ENCODE assay signal across 8 cellular contexts in the genomic region with DNA sequence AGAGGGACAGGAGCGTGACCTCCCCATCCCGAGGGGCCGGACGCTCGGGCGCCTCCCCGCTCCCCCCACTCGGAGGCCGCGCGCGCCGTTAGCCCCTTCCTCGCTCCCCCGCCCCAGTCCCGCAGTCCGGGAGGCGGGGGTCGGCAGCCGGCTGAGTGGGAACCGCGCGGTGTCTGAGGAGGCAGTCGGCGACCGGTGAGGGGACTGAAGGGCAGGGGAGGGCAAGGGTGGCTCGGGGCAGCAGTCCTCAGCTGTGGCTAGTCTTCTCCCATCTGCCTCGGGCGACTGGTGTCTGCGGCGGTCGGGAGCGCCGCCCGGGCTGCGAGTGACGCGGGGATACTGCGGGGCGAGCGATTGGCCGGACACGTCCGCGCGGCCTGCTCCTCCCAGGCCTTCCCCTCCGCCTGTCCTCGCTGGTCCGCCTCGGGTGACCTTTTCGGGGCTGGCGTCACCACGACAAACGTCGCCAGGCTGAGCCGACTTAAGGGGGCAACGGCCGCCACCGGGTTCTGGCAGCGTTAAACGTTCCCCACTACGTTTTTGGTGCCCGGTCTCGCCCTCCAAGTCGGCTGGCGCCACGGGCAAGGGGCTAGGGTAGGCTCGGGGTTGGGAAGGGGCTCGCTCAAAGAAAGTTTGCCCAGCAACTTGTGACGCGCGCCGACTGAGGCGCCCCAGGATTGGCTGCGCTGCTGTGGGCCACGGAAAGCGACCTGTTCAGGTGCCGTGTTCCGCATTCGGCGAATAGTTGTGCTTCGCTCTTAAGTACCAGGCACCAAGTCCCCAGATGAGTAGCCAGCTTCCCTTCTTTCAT. TPM values are rescaled to one million over a fixed set of nuclear protein-coding genes. Genes with fewer than 3 reads are reported as not detected.
DNase-seq lines count a peak whose midpoint lies in the region; ATAC-seq and TF ChIP-seq lines count a peak whose summit lies in the region.

No MANE protein-coding gene starts in this region.

- H3K36me3 ChIP-seq in MM.1S (replicated peaks; ENCODE audit: insufficient read depth, low read length) (no peaks in the 10 kb centered on the region), osteoblast (ENCODE audit: insufficient read depth, low read length) (no peaks in the 10 kb centered on the region), thoracic aorta (no peaks in the 10 kb centered on the region)

- H3K4me2 ChIP-seq in MM.1S (ENCODE audit: low read depth, low read length), result peak overlapping the region; percentile 86
- H3K4me2 ChIP-seq in osteoblast (ENCODE audit: insufficient read depth, low read length), result peak overlapping the region; percentile 91

- H4K20me1 ChIP-seq in MM.1S (ENCODE audit: insufficient read depth, low read length) (no peaks in the 10 kb centered on the region), osteoblast (ENCODE audit: insufficient read depth, low read length) (no peaks in the 10 kb centered on the region)

- H3K79me2 ChIP-seq in MM.1S (ENCODE audit: low read length) (peaks cover 45% of the 10 kb centered on the region), osteoblast (ENCODE audit: insufficient read depth, low read length) (peaks cover 26% of the 10 kb centered on the region)

- TF ChIP-seq CTCF in MM.1S (IDR thresholded peaks at IDR 0.05; ENCODE audit: low read length) (no peak), osteoblast (IDR thresholded peaks at IDR 0.05; ENCODE audit: extremely low read depth, low read depth, low read length) (no peak), thoracic aorta (IDR thresholded peaks at IDR 0.05) (no peak)

- peak; percentile 57 for ATAC-seq in thoracic aorta (ENCODE audit: insufficient number of reproducible peaks, low FRiP score, low read depth)

- no peak overlapping the region for H3K4me3 Mint-ChIP-seq in activated naive CD4-positive, alpha-beta T cell treated with anti-CD3 and anti-CD28 coated beads, Interleukin-2, amount 50 U/mL, for 24 hours

- H2AFZ ChIP-seq in MM.1S (ENCODE audit: low read length) (peak overlapping the region; percentile 70), osteoblast (ENCODE audit: low read length) (peak overlapping the region; percentile 89)

- peaks cover 8% of the 10 kb centered on the region for H3F3A ChIP-seq in MM.1S (ENCODE audit: insufficient read depth, low read length)

- H3K27ac ChIP-seq in MM.1S (ENCODE audit: low read length), result peak overlapping the region; percentile 98
- peak overlapping the region; percentile 99 for H3K27ac ChIP-seq in osteoblast (ENCODE audit: low read depth, low read length)
- peak overlapping the region; percentile 100 for H3K27ac ChIP-seq in thoracic aorta

- H3K4me1 Mint-ChIP-seq in activated naive CD4-positive, alpha-beta T cell treated with anti-CD3 and anti-CD28 coated beads, Interleukin-2, amount 50 U/mL, for 24 hours, result peaks cover 35% of the 10 kb centered on the region

- H3K4me1 ChIP-seq in MM.1S (ENCODE audit: low read length) (no peaks in the 10 kb centered on the region), osteoblast (ENCODE audit: insufficient read depth, low read length) (peaks cover 34% of the 10 kb centered on the region), thoracic aorta (ENCODE audit: control insufficient read depth in 1 of 2, low read depth in 2 of 2) (peaks cover 13 to 37% of the 10 kb centered on the region in 2 donors)

- no peaks in the 10 kb centered on the region for H3K9me2 ChIP-seq in MM.1S (replicated peaks; ENCODE audit: insufficient read depth, low read length)

- H3K27me3 Mint-ChIP-seq in activated naive CD4-positive, alpha-beta T cell treated with anti-CD3 and anti-CD28 coated beads, Interleukin-2, amount 50 U/mL, for 24 hours, result no peaks in the 10 kb centered on the region

- H3K9me3 Mint-ChIP-seq in activated naive CD4-positive, alpha-beta T cell treated with anti-CD3 and anti-CD28 coated beads, Interleukin-2, amount 50 U/mL, for 24 hours, result no peaks in the 10 kb centered on the region

- no peaks in the 10 kb centered on the region for H3K36me3 Mint-ChIP-seq in activated naive CD4-positive, alpha-beta T cell treated with anti-CD3 and anti-CD28 coated beads, Interleukin-2, amount 50 U/mL, for 24 hours

- H3K4me3 ChIP-seq in MM.1S (ENCODE audit: low read length) (peak overlapping the region; percentile 96), osteoblast (ENCODE audit: insufficient read depth, low read length) (peak overlapping the region; percentile 92), thoracic aorta (peak overlapping the region; percentile 98)

- DNase-seq in GM04503 (ENCODE audit: low read depth), result peak; percentile 55
- peak; percentile 85 for DNase-seq in HCEC 1CT
- peak; percentile 95 for DNase-seq in MM.1S
- DNase-seq in SK-N-DZ (ENCODE audit: low spot score), result peak; percentile 81
- DNase-seq in glomerular visceral epithelial cell (ENCODE audit: extremely low spot score), result peak; percentile 90
- DNase-seq in osteoblast (ENCODE audit: insufficient read length, low spot score, missing footprints), result peak; percentile 95
- peak; percentile 64 for DNase-seq in thoracic aorta (ENCODE audit: low spot score)

- peak overlapping the region; percentile 92 for H3K27ac Mint-ChIP-seq in activated naive CD4-positive, alpha-beta T cell treated with anti-CD3 and anti-CD28 coated beads, Interleukin-2, amount 50 U/mL, for 24 hours

- H3K9me3 ChIP-seq in MM.1S (replicated peaks; ENCODE audit: insufficient read depth, low read length), result no peaks in the 10 kb centered on the region
- H3K9me3 ChIP-seq in osteoblast (ENCODE audit: low read depth, low read length), result no peaks in the 10 kb centered on the region
- H3K9me3 ChIP-seq in thoracic aorta, result no peaks in the 10 kb centered on the region

- no peaks in the 10 kb centered on the region; the same call in 1 of the 2 replicates for H3K27me3 ChIP-seq in MM.1S (replicated peaks; ENCODE audit: insufficient read depth, low read length)
- H3K27me3 ChIP-seq in osteoblast (ENCODE audit: insufficient read depth, low read length), result peaks cover 2% of the 10 kb centered on the region
- H3K27me3 ChIP-seq in thoracic aorta (replicated peaks; ENCODE audit: insufficient read depth), result no peaks in the 10 kb centered on the region

- peak overlapping the region; percentile 99 for H3K9ac ChIP-seq in MM.1S (ENCODE audit: low read length)

RNA-seq across cellular contexts. Expression of a gene that starts 0.5 kb away (rescaled TPM):
- polyA plus RNA-seq in SK-N-DZ (2014; cell fraction: cytosol; rRNA removed), result 18.8 and 21.4 TPM in 2 replicates
- 13.1 and 16.4 TPM in 2 replicates for polyA plus RNA-seq in SK-N-DZ (2014; cell fraction: nucleus; rRNA removed)
- total RNA-seq in osteoblast (15.2 and 15.3 TPM in 2 replicates), thoracic aorta (10 to 100 TPM; 33.8 to 34.2 TPM)

RNA-seq across cellular contexts. Expression of a gene that starts 12.8 kb away (rescaled TPM):
- 24.7 and 25.2 TPM in 2 replicates for polyA plus RNA-seq in SK-N-DZ (2014; cell fraction: cytosol; rRNA removed)
- 20.2 and 23.8 TPM in 2 replicates for polyA plus RNA-seq in SK-N-DZ (2014; cell fraction: nucleus; rRNA removed)
- total RNA-seq in osteoblast, result 23.6 and 25.3 TPM in 2 replicates
- 10 to 100 TPM; 22.6 to 27.4 TPM for total RNA-seq in thoracic aorta

RNA-seq across cellular contexts. Expression of a gene that starts 20.3 kb away (rescaled TPM):
- 62.9 and 67.6 TPM in 2 replicates for polyA plus RNA-seq in SK-N-DZ (2014; cell fraction: cytosol; rRNA removed)
- 647 and 744 TPM in 2 replicates for polyA plus RNA-seq in SK-N-DZ (2014; cell fraction: nucleus; rRNA removed)
- total RNA-seq in osteoblast (9.1 and 12.3 TPM in 2 replicates), thoracic aorta (10 to 100 TPM; 21.1 to 35.3 TPM)

Comparison
In these comparisons a context has a peak if more than half of its experiments do, and no peak if none do; other contexts are left out.
1. Peak in every context shown above with its lines: DNase-seq, ATAC-seq, H3K4me3 ChIP-seq and H3K27ac ChIP-seq.